Comparison of ENCODE assay signal across 40 cellular contexts in the genomic region with DNA sequence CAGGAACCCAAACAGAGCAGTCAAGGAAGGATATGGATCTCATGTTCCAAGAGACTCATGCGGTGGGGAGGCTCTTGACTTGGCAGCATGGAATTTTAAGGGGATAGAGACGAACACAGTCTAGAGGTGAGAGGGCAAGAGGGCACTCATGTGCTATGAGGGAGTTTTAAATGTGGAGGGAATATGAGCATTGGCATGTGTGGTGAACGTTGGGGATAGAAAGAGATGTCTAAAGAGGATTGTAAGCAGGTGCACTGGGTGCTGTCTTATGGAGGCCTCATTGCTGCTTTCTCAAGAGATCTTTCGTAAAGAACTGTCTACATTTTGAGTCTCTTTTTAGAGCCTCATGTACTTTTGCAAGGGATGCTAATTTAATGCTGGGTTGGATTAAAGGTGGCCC.
"Had no signal": no experiment of that assay in that cellular context is flagged by ENCODE, and none has a peak within 500 bp of the region (broad histone marks: within the 10 kb centered on the region; RNA-seq: fewer than 3 reads in every experiment).

No MANE protein-coding gene starts in this region.

- ATAC-seq: activated naive CD4-positive, alpha-beta T cell treated with anti-CD3 and anti-CD28 coated beads, Interleukin-2, amount 50 U/mL, for 72 hours; activated naive CD8-positive, alpha-beta T cell treated with anti-CD3 and anti-CD28 coated beads, Interleukin-2, amount 50 U/mL, for 24 hours; activated T-cell treated with anti-CD3 and anti-CD28 coated beads, Interleukin-2, amount 50 U/mL, for 4 hours; activated T-cell treated with anti-CD3 and anti-CD28 coated beads, Interleukin-2, amount 50 U/mL, for 72 hours; activated T-helper 17 cell treated with anti-CD3 and anti-CD28 coated beads, Interleukin-2, amount 50 U/mL, for 72 hours; body of pancreas had no signal

- H3K4me1 Mint-ChIP-seq: activated naive CD4-positive, alpha-beta T cell treated with anti-CD3 and anti-CD28 coated beads, Interleukin-2, amount 10 ng/mL, durations not matched to agents 7 days and 5 days; activated naive CD4-positive, alpha-beta T cell treated with anti-CD3 and anti-CD28 coated beads, Interleukin-2, amount 50 U/mL, for 24 hours; activated naive CD8-positive, alpha-beta T cell treated with anti-CD3 and anti-CD28 coated beads for 36 hours; activated naive CD8-positive, alpha-beta T cell treated with anti-CD3 and anti-CD28 coated beads, Interleukin-2, amount 10 ng/mL, durations not matched to agents 7 days and 5 days; activated naive CD8-positive, alpha-beta T cell treated with anti-CD3 and anti-CD28 coated beads, Interleukin-2, amount 50 U/mL, for 24 hours; activated T-helper 17 cell treated with anti-CD3 and anti-CD28 coated beads, Interleukin-2, amount 50 U/mL, for 72 hours; brain; central memory CD8-positive, alpha-beta T cell had no signal

- H3K27ac Mint-ChIP-seq: activated naive CD4-positive, alpha-beta T cell treated with anti-CD3 and anti-CD28 coated beads for 36 hours; activated naive CD4-positive, alpha-beta T cell treated with anti-CD3 and anti-CD28 coated beads, Interleukin-2, amount 10 ng/mL, durations not matched to agents 7 days and 5 days; activated naive CD4-positive, alpha-beta T cell treated with anti-CD3 and anti-CD28 coated beads, Interleukin-2, amount 50 U/mL, for 24 hours; activated naive CD8-positive, alpha-beta T cell; activated naive CD8-positive, alpha-beta T cell treated with anti-CD3 and anti-CD28 coated beads for 36 hours; activated naive CD8-positive, alpha-beta T cell treated with anti-CD3 and anti-CD28 coated beads, Interleukin-2, amount 10 ng/mL, durations not matched to agents 7 days and 5 days; activated naive CD8-positive, alpha-beta T cell treated with anti-CD3 and anti-CD28 coated beads, Interleukin-2, amount 50 U/mL, for 24 hours; activated T-cell treated with anti-CD3 and anti-CD28 coated beads, Interleukin-2, amount 50 U/mL, for 24 hours; activated T-cell treated with anti-CD3 and anti-CD28 coated beads, Interleukin-2, amount 50 U/mL, for 72 hours; activated T-helper 1 cell treated with anti-CD3 and anti-CD28 coated beads, Interleukin-12 subunit alpha, Interleukin-12 subunit beta, Interleukin-2, Interleukin-4 antibody, amounts not matched to agents 30 ng/mL and 10 ng/mL and 1 ng/mL, durations not matched to agents 14 hours and 24 hours and 36 hours; activated T-helper 17 cell treated with anti-CD3 and anti-CD28 coated beads, Interleukin-2, amount 50 U/mL, for 72 hours; activated T-helper 2 cell treated with anti-CD3 and anti-CD28 coated beads, Interferon-gamma antibody, Interleukin-2, Interleukin-4, amounts not matched to agents 10 μg/mL and 5 μg/mL and 100 μg/mL, durations not matched to agents 14 hours and 24 hours and 36 hours; brain had no signal

- H3K4me3 Mint-ChIP-seq: activated naive CD4-positive, alpha-beta T cell treated with anti-CD3 and anti-CD28 coated beads for 36 hours; activated naive CD4-positive, alpha-beta T cell treated with anti-CD3 and anti-CD28 coated beads, Interleukin-2, amount 10 ng/mL, durations not matched to agents 7 days and 5 days; activated naive CD4-positive, alpha-beta T cell treated with anti-CD3 and anti-CD28 coated beads, Interleukin-2, amount 50 U/mL, for 24 hours; activated naive CD8-positive, alpha-beta T cell; activated naive CD8-positive, alpha-beta T cell treated with anti-CD3 and anti-CD28 coated beads for 36 hours; activated naive CD8-positive, alpha-beta T cell treated with anti-CD3 and anti-CD28 coated beads, Interleukin-2, amount 10 ng/mL, durations not matched to agents 7 days and 5 days; activated naive CD8-positive, alpha-beta T cell treated with anti-CD3 and anti-CD28 coated beads, Interleukin-2, amount 50 U/mL, for 24 hours; activated T-cell treated with anti-CD3 and anti-CD28 coated beads, Interleukin-2, amount 50 U/mL, for 24 hours; activated T-cell treated with anti-CD3 and anti-CD28 coated beads, Interleukin-2, amount 50 U/mL, for 4 hours; activated T-cell treated with anti-CD3 and anti-CD28 coated beads, Interleukin-2, amount 50 U/mL, for 72 hours; activated T-helper 1 cell treated with anti-CD3 and anti-CD28 coated beads, Interleukin-12 subunit alpha, Interleukin-12 subunit beta, Interleukin-2, Interleukin-4 antibody, amounts not matched to agents 30 ng/mL and 10 ng/mL and 1 ng/mL, durations not matched to agents 14 hours and 24 hours and 36 hours; activated T-helper 17 cell treated with anti-CD3 and anti-CD28 coated beads, Interleukin-2, amount 50 U/mL, for 72 hours; brain; central memory CD8-positive, alpha-beta T cell had no signal

- H3K36me3 ChIP-seq: adrenal gland, ascending aorta, brain microvascular endothelial cell, breast epithelium, cardiac muscle cell had no signal

- H3K4me3 ChIP-seq: adrenal gland, ascending aorta, body of pancreas, breast epithelium, cardiac muscle cell had no signal

- H3K36me3 Mint-ChIP-seq: activated naive CD4-positive, alpha-beta T cell treated with anti-CD3 and anti-CD28 coated beads, Interleukin-2, amount 10 ng/mL, durations not matched to agents 7 days and 5 days; activated naive CD4-positive, alpha-beta T cell treated with anti-CD3 and anti-CD28 coated beads, Interleukin-2, amount 50 U/mL, for 24 hours; activated naive CD4-positive, alpha-beta T cell treated with anti-CD3 and anti-CD28 coated beads, Interleukin-2, amount 50 U/mL, for 72 hours; activated naive CD8-positive, alpha-beta T cell; activated naive CD8-positive, alpha-beta T cell treated with anti-CD3 and anti-CD28 coated beads for 36 hours; activated naive CD8-positive, alpha-beta T cell treated with anti-CD3 and anti-CD28 coated beads, Interleukin-2, amount 10 ng/mL, durations not matched to agents 7 days and 5 days; brain had no signal

- FAIRE-seq: astrocyte, bronchial epithelial cell had no signal

- H3K9me3 ChIP-seq: adrenal gland, ascending aorta, body of pancreas, breast epithelium had no signal

- H3K27me3 ChIP-seq: adrenal gland, ascending aorta, body of pancreas, brain microvascular endothelial cell, breast epithelium, cardiac muscle cell had no signal

- H3K9me3 Mint-ChIP-seq: activated naive CD4-positive, alpha-beta T cell treated with anti-CD3 and anti-CD28 coated beads, Interleukin-2, amount 50 U/mL, for 24 hours; activated T-helper 1 cell treated with anti-CD3 and anti-CD28 coated beads, Interleukin-12 subunit alpha, Interleukin-12 subunit beta, Interleukin-2, Interleukin-4 antibody, amounts not matched to agents 30 ng/mL and 10 ng/mL and 1 ng/mL, durations not matched to agents 14 hours and 24 hours and 36 hours had no signal

- H3K4me1 ChIP-seq: adrenal gland, ascending aorta, body of pancreas, breast epithelium had no signal

- H3K27ac ChIP-seq: adrenal gland, ascending aorta, body of pancreas, brain microvascular endothelial cell, breast epithelium, cardiac muscle cell had no signal

- H3K27me3 Mint-ChIP-seq: activated naive CD4-positive, alpha-beta T cell treated with anti-CD3 and anti-CD28 coated beads, Interleukin-2, amount 10 ng/mL, durations not matched to agents 7 days and 5 days; activated naive CD4-positive, alpha-beta T cell treated with anti-CD3 and anti-CD28 coated beads, Interleukin-2, amount 50 U/mL, for 24 hours; activated naive CD8-positive, alpha-beta T cell; activated naive CD8-positive, alpha-beta T cell treated with anti-CD3 and anti-CD28 coated beads for 36 hours; activated naive CD8-positive, alpha-beta T cell treated with anti-CD3 and anti-CD28 coated beads, Interleukin-2, amount 10 ng/mL, durations not matched to agents 7 days and 5 days; activated naive CD8-positive, alpha-beta T cell treated with anti-CD3 and anti-CD28 coated beads, Interleukin-2, amount 50 U/mL, for 24 hours; activated T-cell treated with anti-CD3 and anti-CD28 coated beads, Interleukin-2, amount 50 U/mL, for 24 hours; activated T-helper 17 cell treated with anti-CD3 and anti-CD28 coated beads, Interleukin-2, amount 50 U/mL, for 72 hours; brain; central memory CD8-positive, alpha-beta T cell had no signal

- DNase-seq: activated effector memory CD4-positive, alpha-beta T cell treated with anti-CD3 and anti-CD28 coated beads, Interleukin-2, amount 50 U/mL, for 16 hours; activated effector memory CD4-positive, alpha-beta T cell treated with Interleukin-2 at 50 U/mL for 16 hours; activated gamma-delta T cell; activated gamma-delta T cell treated with Interleukin-2 at 50 U/mL for 16 hours; activated naive CD4-positive, alpha-beta T cell; activated naive CD4-positive, alpha-beta T cell treated with anti-CD3 and anti-CD28 coated beads for 36 hours; activated naive CD4-positive, alpha-beta T cell treated with anti-CD3 and anti-CD28 coated beads, Interleukin-2, amount 10 ng/mL, durations not matched to agents 7 days and 5 days; activated naive CD4-positive, alpha-beta T cell treated with anti-CD3 and anti-CD28 coated beads, Interleukin-2, amount 50 U/mL, for 16 hours; activated naive CD4-positive, alpha-beta T cell treated with Interleukin-2 at 50 U/mL for 16 hours; activated naive CD8-positive, alpha-beta T cell treated with anti-CD3 and anti-CD28 coated beads for 36 hours; activated naive CD8-positive, alpha-beta T cell treated with anti-CD3 and anti-CD28 coated beads, Interleukin-2, amount 10 ng/mL, durations not matched to agents 7 days and 5 days; activated naive CD8-positive, alpha-beta T cell treated with anti-CD3 and anti-CD28 coated beads, Interleukin-2, amount 50 U/mL, for 24 hours; activated T-cell treated with anti-CD3 and anti-CD28 coated beads, Interleukin-2, amount 50 U/mL, for 1 hour; activated T-cell treated with anti-CD3 and anti-CD28 coated beads, Interleukin-2, amount 50 U/mL, for 24 hours; activated T-cell treated with anti-CD3 and anti-CD28 coated beads, Interleukin-2, amount 50 U/mL, for 4 hours; activated T-cell treated with anti-CD3 and anti-CD28 coated beads, Interleukin-2, amount 50 U/mL, for 48 hours; activated T-cell treated with anti-CD3 and anti-CD28 coated beads, Interleukin-2, amount 50 U/mL, for 72 hours; adrenal gland; amniotic stem cell; amygdala; anterior cingulate cortex; aorta; body of pancreas; brain microvascular endothelial cell; caudate nucleus; central memory CD4-positive, alpha-beta T cell; cerebellar nuclear complex had no signal
